Comparison of ENCODE assay signal across 13 cellular contexts in genomic region chr7:103851357-103851756, GRCh38.
DNase-seq lines count a peak whose midpoint lies in the region; ATAC-seq, FAIRE-seq and TF ChIP-seq lines count a peak whose summit lies in the region.
"Had no signal": no experiment of that assay in that cellular context is flagged by ENCODE, and none has a peak within 500 bp of the region (broad histone marks: within the 10 kb centered on the region; RNA-seq: fewer than 3 reads in every experiment).

No MANE protein-coding gene starts in this region.

- H3K27ac ChIP-seq in HepG2 (ENCODE audit: extremely low read length, insufficient read depth, low read length) (no peak overlapping the region), right lobe of liver (no peak overlapping the region)
- H3K27ac ChIP-seq: HL-60, left ventricle myocardium inferior had no signal

- no peaks in the 10 kb centered on the region for H3K27me3 ChIP-seq in HepG2 (ENCODE audit: control insufficient read depth in 1 of 2, insufficient read depth in 2 of 2, low read length in 2 of 2)
- no peaks in the 10 kb centered on the region for H3K27me3 ChIP-seq in right lobe of liver

- no peak overlapping the region for H2AFZ ChIP-seq in HepG2 (ENCODE audit: low read length)

- no peak overlapping the region for H3K4me3 ChIP-seq in HepG2 (replicated peaks in 1 of 3; ENCODE audit: insufficient read depth in 1 of 3, low read depth in 2 of 3, low read length in 3 of 3)
- H3K4me3 ChIP-seq in right lobe of liver, result no peak overlapping the region
- H3K4me3 ChIP-seq in epithelial cell of esophagus (ENCODE audit: low read length), result no peak overlapping the region
- H3K4me3 ChIP-seq in lower leg skin (ENCODE audit: low read depth, poor library complexity, severe bottlenecking), result no peak overlapping the region
- H3K4me3 ChIP-seq: left ventricle myocardium inferior had no signal

- no peak overlapping the region for H3K27ac Mint-ChIP-seq in activated CD4-positive, alpha-beta T cell treated with anti-CD3 and anti-CD28 coated beads, Interleukin-2, amount 10 ng/mL, durations not matched to agents 24 days and 14 days

- H3K4me3 Mint-ChIP-seq in activated CD4-positive, alpha-beta T cell treated with anti-CD3 and anti-CD28 coated beads, Interleukin-2, amount 10 ng/mL, durations not matched to agents 24 days and 14 days, result no peak overlapping the region

- FAIRE-seq in HepG2 (lab: Jason Lieb, UNC), result no peak

- WGBS in HepG2 (ENCODE audit: low lambda C conversion rate), result 80% methylated on average over 4 of the region's 4 CpGs
- WGBS in right lobe of liver (ENCODE audit: insufficient coverage, low coverage, low lambda C conversion rate, missing lambda C conversion rate), result 36% methylated on average over 4 of the region's 4 CpGs
- WGBS in lower leg skin, 2 donors, result 54 to 58% methylated on average over 4 of the region's 4 CpGs

- no peaks in the 10 kb centered on the region for H3K36me3 Mint-ChIP-seq in activated CD4-positive, alpha-beta T cell treated with anti-CD3 and anti-CD28 coated beads, Interleukin-2, amount 10 ng/mL, durations not matched to agents 24 days and 14 days (ENCODE audit: low read depth)

- CTCF ChIA-PET in HepG2 (lab: Yijun Ruan, JAX; ENCODE audit: low intra/inter-chr PET ratio, low total read pairs), result no interaction called here

- no peaks in the 10 kb centered on the region for H3K4me1 Mint-ChIP-seq in activated CD4-positive, alpha-beta T cell treated with anti-CD3 and anti-CD28 coated beads, Interleukin-2, amount 10 ng/mL, durations not matched to agents 24 days and 14 days

- intact Hi-C loops in HepG2 (cut with micrococcal nuclease; ENCODE audit: unreplicated experiment) (no loop called here), right lobe of liver (cut with DNase I) (no loop called here), lower leg skin (cut with DNase I; ENCODE audit: low total_unique reads) (no loop called here)
- intact Hi-C loops in activated CD4-positive, alpha-beta T cell treated with anti-CD3 and anti-CD28 coated beads, Interleukin-2, amount 10 ng/mL, durations not matched to agents 24 days and 14 days (cut with micrococcal nuclease), result no loop called here

- TF ChIP-seq EP300 in HepG2 (IDR thresholded peaks at IDR 0.05; ENCODE audit: low read depth in 2 of 2, low read length in 2 of 2) (no peak), HepG2 (CRISPR knock-in tag; IDR thresholded peaks at IDR 0.05; ENCODE audit: borderline replicate concordance) (no peak)

- DNase-seq in HepG2 (ENCODE audit: low spot score) (no peak), right lobe of liver (no peak), RPMI8226 (peak; percentile 36), epithelial cell of esophagus (ENCODE audit: low read depth) (peak; percentile 42), lower leg skin (ENCODE audit: low spot score in 2 of 2) (no peak), NCI-H774 (lab: John Stamatoyannopoulos, UW) (no peak)
- DNase-seq in activated CD4-positive, alpha-beta T cell treated with anti-CD3 and anti-CD28 coated beads, Interleukin-2, amount 10 ng/mL, durations not matched to agents 24 days and 14 days, result no peak
- DNase-seq: activated CD4-positive, alpha-beta T cell treated with anti-CD3 and anti-CD28 coated beads, Interleukin-2, amount 50 U/mL, for 4 hours; left ventricle myocardium inferior; NCI-H1417 treated with DMSO at 0.1 percent for 48 hours; NCI-H526 treated with DMSO at 0.1 percent for 48 hours had no signal

- no peaks in the 10 kb centered on the region for H3K27me3 Mint-ChIP-seq in activated CD4-positive, alpha-beta T cell treated with anti-CD3 and anti-CD28 coated beads, Interleukin-2, amount 10 ng/mL, durations not matched to agents 24 days and 14 days

- no peaks in the 10 kb centered on the region for H3K9me3 Mint-ChIP-seq in activated CD4-positive, alpha-beta T cell treated with anti-CD3 and anti-CD28 coated beads, Interleukin-2, amount 10 ng/mL, durations not matched to agents 24 days and 14 days

- H3K4me1 ChIP-seq in HepG2 (ENCODE audit: insufficient read depth, low read length), result no peaks in the 10 kb centered on the region
- H3K4me1 ChIP-seq in right lobe of liver, result no peaks in the 10 kb centered on the region
- H3K4me1 ChIP-seq: left ventricle myocardium inferior had no signal

- H3K36me3 ChIP-seq in HepG2 (replicated peaks in 1 of 2; ENCODE audit: control insufficient read depth in 1 of 2, insufficient read depth in 2 of 2, low read length in 2 of 2), result peaks cover 0 to 7% of the 10 kb centered on the region in 2 experiments; a peak in 2 of 5 replicates
- H3K36me3 ChIP-seq in right lobe of liver, result no peaks in the 10 kb centered on the region
- H3K36me3 ChIP-seq: left ventricle myocardium inferior had no signal

- no peak for ATAC-seq in HepG2
- no peak for ATAC-seq in right lobe of liver
- no peak for ATAC-seq in GM18505 (IDR thresholded peaks at IDR 0.05; ENCODE audit: unreplicated experiment)

- H3K9me3 ChIP-seq in HepG2 (ENCODE audit: low read length) (no peaks in the 10 kb centered on the region), right lobe of liver (no peaks in the 10 kb centered on the region)

- no peak overlapping the region for H3K4me2 ChIP-seq in HepG2 (ENCODE audit: low read depth, low read length)

- no peak for TF ChIP-seq RAD21 in HepG2 (CRISPR knock-in tag; IDR thresholded peaks at IDR 0.05)

- TF ChIP-seq POLR2A in HepG2 (IDR thresholded peaks at IDR 0.05; ENCODE audit: insufficient read depth in 1 of 2, low read depth in 2 of 2, low read length in 2 of 2) (no peak), right lobe of liver (IDR thresholded peaks at IDR 0.05) (no peak), GM18505 (IDR thresholded peaks at IDR 0.05; ENCODE audit: borderline replicate concordance, extremely low read depth, insufficient read depth, insufficient read length) (no peak), lower leg skin (IDR thresholded peaks at IDR 0.05) (no peak)

- H3K9ac ChIP-seq in HepG2 (ENCODE audit: insufficient read depth, low read depth, low read length), result no peak overlapping the region

- in situ Hi-C loops in HepG2 (cut with HindIII; ENCODE audit: extremely low pct_ligation_motif_present, low pct_unique_long_range_greater_than_20kb), result no loop called here

- BruUV-seq in HepG2 (replicated peaks; lab: Mats Ljungman, UMichigan), result no TSS peak

- peaks cover 9% of the 10 kb centered on the region for H3K79me2 ChIP-seq in HepG2 (ENCODE audit: insufficient read depth, low read length)

- POLR2A ChIA-PET in HepG2 (lab: Yijun Ruan, JAX), result interaction anchor here (0.9 kb wide), 1 partner anchor 30 kb away, joined by 3 read pairs; no protein-coding TSS in a partner anchor

- peaks cover 2% of the 10 kb centered on the region; the same call in 1 of the 2 replicates for H4K20me1 ChIP-seq in HepG2 (ENCODE audit: insufficient read depth, low read length)

- TF ChIP-seq CTCF in HepG2 (CRISPR knock-in tag; IDR thresholded peaks at IDR 0.05), result no peak
- TF ChIP-seq CTCF in right lobe of liver (IDR thresholded peaks at IDR 0.05), result no peak
- no peak for TF ChIP-seq CTCF in epithelial cell of esophagus (IDR thresholded peaks at IDR 0.05; ENCODE audit: insufficient read depth, low read depth, low read length, missing control alignments)
- no peak for TF ChIP-seq CTCF in lower leg skin (IDR thresholded peaks at IDR 0.05)

TF ChIP-seq in HepG2, 621 proteins besides CTCF, POLR2A, EP300 and RAD21:
- TF ChIP-seq MIER2 (CRISPR knock-in tag; IDR thresholded peaks at IDR 0.05), result peak; percentile 61; the same call in 1 of the 2 replicates
- TF ChIP-seq, protein P1, sequence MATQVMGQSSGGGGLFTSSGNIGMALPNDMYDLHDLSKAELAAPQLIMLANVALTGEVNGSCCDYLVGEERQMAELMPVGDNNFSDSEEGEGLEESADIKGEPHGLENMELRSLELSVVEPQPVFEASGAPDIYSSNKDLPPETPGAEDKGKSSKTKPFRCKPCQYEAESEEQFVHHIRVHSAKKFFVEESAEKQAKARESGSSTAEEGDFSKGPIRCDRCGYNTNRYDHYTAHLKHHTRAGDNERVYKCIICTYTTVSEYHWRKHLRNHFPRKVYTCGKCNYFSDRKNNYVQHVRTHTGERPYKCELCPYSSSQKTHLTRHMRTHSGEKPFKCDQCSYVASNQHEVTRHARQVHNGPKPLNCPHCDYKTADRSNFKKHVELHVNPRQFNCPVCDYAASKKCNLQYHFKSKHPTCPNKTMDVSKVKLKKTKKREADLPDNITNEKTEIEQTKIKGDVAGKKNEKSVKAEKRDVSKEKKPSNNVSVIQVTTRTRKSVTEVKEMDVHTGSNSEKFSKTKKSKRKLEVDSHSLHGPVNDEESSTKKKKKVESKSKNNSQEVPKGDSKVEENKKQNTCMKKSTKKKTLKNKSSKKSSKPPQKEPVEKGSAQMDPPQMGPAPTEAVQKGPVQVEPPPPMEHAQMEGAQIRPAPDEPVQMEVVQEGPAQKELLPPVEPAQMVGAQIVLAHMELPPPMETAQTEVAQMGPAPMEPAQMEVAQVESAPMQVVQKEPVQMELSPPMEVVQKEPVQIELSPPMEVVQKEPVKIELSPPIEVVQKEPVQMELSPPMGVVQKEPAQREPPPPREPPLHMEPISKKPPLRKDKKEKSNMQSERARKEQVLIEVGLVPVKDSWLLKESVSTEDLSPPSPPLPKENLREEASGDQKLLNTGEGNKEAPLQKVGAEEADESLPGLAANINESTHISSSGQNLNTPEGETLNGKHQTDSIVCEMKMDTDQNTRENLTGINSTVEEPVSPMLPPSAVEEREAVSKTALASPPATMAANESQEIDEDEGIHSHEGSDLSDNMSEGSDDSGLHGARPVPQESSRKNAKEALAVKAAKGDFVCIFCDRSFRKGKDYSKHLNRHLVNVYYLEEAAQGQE (IDR thresholded peaks at IDR 0.05; ENCODE audit: borderline replicate concordance in 1 of 2, low read depth in 1 of 2, low read length in 2 of 2), result peak; percentile 13 to 88
- no peak for TF ChIP-seq TAF1 (CRISPR knock-in tag; IDR thresholded peaks at IDR 0.05)

Comparison
In these comparisons a context has a peak if more than half of its experiments do, and no peak if none do; other contexts are left out.
1. DNase-seq: peak in RPMI8226 (single experiment) and epithelial cell of esophagus (single experiment); none in HepG2 (single experiment), right lobe of liver (0 of 3), activated CD4-positive, alpha-beta T cell treated with anti-CD3 and anti-CD28 coated beads, Interleukin-2, amount 10 ng/mL, durations not matched to agents 24 days and 14 days (single experiment), lower leg skin (0 of 2) and NCI-H774 (single experiment).